ENCODE assay signal across 1 cellular context in genomic region chr1:26471498-26472329, GRCh38.
TF ChIP-seq lines count a peak whose summit lies in the region.

No MANE protein-coding gene starts in this region.

TF ChIP-seq in K562, 482 proteins besides CTCF, POLR2A, EP300 and RAD21 (continued from another document and continues in another):
- no peak for TF ChIP-seq ZFP30 (CRISPR knock-in tag; IDR thresholded peaks at IDR 0.05; ENCODE audit: borderline replicate concordance)
- no peak for TF ChIP-seq TCFL5 (CRISPR knock-in tag; conservative IDR thresholded peaks at IDR 0.05)
- TF ChIP-seq, protein P1, sequence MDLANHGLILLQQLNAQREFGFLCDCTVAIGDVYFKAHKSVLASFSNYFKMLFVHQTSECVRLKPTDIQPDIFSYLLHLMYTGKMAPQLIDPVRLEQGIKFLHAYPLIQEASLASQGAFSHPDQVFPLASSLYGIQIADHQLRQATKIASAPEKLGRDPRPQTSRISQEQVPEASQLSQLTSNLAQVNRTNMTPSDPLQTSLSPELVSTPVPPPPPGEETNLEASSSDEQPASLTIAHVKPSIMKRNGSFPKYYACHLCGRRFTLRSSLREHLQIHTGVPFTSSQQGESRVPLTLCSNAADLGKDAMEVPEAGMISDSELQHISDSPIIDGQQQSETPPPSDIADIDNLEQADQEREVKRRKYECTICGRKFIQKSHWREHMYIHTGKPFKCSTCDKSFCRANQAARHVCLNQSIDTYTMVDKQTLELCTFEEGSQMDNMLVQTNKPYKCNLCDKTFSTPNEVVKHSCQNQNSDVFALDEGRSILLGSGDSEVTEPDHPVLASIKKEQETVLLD (IDR thresholded peaks at IDR 0.05), result no peak
- TF ChIP-seq ETV1 (tag; conservative IDR thresholded peaks at IDR 0.05; ENCODE audit: low read depth), result 0 out of 2 replicates have a peak, but pooled peaks have one; percentile 7
- no peak for TF ChIP-seq NUFIP1 (IDR thresholded peaks at IDR 0.05; ENCODE audit: partially characterized antibody)
- TF ChIP-seq SMAD3 (CRISPR knock-in tag; conservative IDR thresholded peaks at IDR 0.05), result no peak
- TF ChIP-seq TSC22D4 (tag; IDR thresholded peaks at IDR 0.05), result no peak
- TF ChIP-seq ZBTB7A (IDR thresholded peaks at IDR 0.05; ENCODE audit: borderline replicate concordance, control insufficient read depth, low read depth, low read length), result peak; percentile 48
- 0 out of 2 replicates have a peak, but pooled peaks have one; percentile 47 for TF ChIP-seq MYNN (IDR thresholded peaks at IDR 0.05)
- TF ChIP-seq MYNN (CRISPR knock-in tag; IDR thresholded peaks at IDR 0.05), result no peak
- TF ChIP-seq HMGXB4 (CRISPR knock-in tag; IDR thresholded peaks at IDR 0.05), result no peak
- peak; percentile 23; the same call in 1 of the 2 replicates for TF ChIP-seq SMAD4 (CRISPR knock-in tag; conservative IDR thresholded peaks at IDR 0.05)
- no peak for TF ChIP-seq NCOA6 (IDR thresholded peaks at IDR 0.05)
- TF ChIP-seq HNRNPH1 (optimal IDR thresholded peaks at IDR 0.05; ENCODE audit: low read depth, low read length), result no peak
- no peak for TF ChIP-seq FUS (optimal IDR thresholded peaks at IDR 0.05; ENCODE audit: low read depth, low read length)
- TF ChIP-seq, protein P2, sequence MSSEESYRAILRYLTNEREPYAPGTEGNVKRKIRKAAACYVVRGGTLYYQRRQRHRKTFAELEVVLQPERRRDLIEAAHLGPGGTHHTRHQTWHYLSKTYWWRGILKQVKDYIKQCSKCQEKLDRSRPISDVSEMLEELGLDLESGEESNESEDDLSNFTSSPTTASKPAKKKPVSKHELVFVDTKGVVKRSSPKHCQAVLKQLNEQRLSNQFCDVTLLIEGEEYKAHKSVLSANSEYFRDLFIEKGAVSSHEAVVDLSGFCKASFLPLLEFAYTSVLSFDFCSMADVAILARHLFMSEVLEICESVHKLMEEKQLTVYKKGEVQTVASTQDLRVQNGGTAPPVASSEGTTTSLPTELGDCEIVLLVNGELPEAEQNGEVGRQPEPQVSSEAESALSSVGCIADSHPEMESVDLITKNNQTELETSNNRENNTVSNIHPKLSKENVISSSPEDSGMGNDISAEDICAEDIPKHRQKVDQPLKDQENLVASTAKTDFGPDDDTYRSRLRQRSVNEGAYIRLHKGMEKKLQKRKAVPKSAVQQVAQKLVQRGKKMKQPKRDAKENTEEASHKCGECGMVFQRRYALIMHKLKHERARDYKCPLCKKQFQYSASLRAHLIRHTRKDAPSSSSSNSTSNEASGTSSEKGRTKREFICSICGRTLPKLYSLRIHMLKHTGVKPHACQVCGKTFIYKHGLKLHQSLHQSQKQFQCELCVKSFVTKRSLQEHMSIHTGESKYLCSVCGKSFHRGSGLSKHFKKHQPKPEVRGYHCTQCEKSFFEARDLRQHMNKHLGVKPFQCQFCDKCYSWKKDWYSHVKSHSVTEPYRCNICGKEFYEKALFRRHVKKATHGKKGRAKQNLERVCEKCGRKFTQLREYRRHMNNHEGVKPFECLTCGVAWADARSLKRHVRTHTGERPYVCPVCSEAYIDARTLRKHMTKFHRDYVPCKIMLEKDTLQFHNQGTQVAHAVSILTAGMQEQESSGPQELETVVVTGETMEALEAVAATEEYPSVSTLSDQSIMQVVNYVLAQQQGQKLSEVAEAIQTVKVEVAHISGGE (CRISPR knock-in tag; IDR thresholded peaks at IDR 0.05), result no peak
- peak; percentile 42; the same call in 1 of the 2 replicates for TF ChIP-seq ARID1B (IDR thresholded peaks at IDR 0.05)
- no peak for TF ChIP-seq SIRT6 (IDR thresholded peaks at IDR 0.05; ENCODE audit: low read depth, low read length)
- TF ChIP-seq ZKSCAN1 (IDR thresholded peaks at IDR 0.05; ENCODE audit: low read depth, low read length), result peak; percentile 11
- TF ChIP-seq, protein P3, sequence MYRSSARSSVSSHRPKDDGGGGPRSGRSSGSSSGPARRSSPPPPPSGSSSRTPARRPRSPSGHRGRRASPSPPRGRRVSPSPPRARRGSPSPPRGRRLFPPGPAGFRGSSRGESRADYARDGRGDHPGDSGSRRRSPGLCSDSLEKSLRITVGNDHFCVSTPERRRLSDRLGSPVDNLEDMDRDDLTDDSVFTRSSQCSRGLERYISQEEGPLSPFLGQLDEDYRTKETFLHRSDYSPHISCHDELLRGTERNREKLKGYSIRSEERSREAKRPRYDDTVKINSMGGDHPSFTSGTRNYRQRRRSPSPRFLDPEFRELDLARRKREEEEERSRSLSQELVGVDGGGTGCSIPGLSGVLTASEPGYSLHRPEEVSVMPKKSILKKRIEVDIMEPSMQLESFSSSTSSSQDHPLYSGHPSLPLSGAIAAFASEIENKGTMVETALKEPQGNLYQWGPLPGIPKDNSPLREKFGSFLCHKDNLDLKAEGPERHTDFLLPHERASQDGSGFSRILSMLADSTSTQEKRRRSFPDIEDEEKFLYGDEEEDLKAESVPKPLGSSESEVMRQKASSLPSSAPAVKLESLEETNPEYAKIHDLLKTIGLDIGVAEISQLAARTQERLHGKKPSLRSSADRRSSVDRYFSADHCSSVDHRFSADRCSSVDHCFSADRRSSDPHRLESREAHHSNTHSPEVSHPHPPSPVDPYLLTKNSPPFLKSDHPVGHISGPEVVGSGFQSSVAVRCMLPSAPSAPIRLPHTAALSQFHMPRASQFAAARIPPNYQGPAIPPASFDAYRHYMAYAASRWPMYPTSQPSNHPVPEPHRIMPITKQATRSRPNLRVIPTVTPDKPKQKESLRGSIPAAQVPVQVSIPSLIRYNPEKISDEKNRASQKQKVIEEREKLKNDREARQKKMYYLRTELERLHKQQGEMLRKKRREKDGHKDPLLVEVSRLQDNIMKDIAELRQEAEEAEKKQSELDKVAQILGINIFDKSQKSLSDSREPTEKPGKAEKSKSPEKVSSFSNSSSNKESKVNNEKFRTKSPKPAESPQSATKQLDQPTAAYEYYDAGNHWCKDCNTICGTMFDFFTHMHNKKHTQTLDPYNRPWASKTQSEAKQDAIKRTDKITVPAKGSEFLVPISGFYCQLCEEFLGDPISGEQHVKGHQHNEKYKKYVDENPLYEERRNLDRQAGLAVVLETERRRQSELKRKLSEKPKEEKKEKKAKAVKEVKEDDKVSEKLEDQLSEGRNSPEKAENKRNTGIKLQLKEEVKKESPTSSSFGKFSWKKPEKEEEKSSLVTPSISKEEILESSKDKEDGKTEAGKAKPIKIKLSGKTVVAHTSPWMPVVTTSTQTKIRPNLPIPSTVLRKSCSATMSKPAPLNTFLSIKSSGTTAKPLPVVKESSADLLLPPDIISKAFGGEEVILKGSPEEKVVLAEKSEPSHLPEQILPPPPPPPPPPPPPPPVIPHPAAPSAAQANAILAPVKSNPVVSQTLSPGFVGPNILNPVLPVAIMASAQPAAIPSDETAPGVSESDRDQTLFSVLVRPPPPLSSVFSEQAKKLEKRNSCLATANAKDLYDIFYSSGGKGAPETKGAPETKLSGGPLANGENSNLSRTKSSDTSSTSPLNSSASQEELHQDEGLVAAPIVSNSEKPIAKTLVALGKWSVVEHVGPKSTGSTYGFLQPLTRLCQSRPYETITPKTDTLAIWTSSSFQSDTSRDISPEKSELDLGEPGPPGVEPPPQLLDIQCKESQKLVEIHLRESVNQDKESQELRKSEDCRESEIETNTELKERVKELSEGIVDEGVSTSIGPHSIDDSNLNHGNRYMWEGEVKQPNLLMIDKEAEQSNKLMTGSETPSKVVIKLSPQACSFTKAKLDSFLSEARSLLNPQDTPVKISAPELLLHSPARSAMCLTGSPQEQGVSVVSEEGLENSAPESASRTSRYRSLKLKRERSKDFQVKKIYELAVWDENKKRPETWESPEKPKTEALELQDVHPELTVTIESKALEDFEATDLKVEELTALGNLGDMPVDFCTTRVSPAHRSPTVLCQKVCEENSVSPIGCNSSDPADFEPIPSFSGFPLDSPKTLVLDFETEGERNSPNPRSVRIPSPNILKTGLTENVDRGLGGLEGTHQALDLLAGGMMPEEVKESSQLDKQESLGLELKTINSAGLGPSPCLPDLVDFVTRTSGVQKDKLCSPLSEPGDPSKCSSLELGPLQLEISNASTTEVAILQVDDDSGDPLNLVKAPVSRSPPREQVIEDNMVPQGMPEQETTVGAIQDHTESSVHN (IDR thresholded peaks at IDR 0.05; ENCODE audit: borderline replicate concordance in 1 of 2, low read depth in 1 of 2), result no peak
- TF ChIP-seq, protein P4, sequence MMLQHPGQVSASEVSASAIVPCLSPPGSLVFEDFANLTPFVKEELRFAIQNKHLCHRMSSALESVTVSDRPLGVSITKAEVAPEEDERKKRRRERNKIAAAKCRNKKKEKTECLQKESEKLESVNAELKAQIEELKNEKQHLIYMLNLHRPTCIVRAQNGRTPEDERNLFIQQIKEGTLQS (IDR thresholded peaks at IDR 0.05), result no peak
- TF ChIP-seq, protein P4 (CRISPR knock-in tag; conservative IDR thresholded peaks at IDR 0.05), result no peak
- TF ChIP-seq, protein P5, sequence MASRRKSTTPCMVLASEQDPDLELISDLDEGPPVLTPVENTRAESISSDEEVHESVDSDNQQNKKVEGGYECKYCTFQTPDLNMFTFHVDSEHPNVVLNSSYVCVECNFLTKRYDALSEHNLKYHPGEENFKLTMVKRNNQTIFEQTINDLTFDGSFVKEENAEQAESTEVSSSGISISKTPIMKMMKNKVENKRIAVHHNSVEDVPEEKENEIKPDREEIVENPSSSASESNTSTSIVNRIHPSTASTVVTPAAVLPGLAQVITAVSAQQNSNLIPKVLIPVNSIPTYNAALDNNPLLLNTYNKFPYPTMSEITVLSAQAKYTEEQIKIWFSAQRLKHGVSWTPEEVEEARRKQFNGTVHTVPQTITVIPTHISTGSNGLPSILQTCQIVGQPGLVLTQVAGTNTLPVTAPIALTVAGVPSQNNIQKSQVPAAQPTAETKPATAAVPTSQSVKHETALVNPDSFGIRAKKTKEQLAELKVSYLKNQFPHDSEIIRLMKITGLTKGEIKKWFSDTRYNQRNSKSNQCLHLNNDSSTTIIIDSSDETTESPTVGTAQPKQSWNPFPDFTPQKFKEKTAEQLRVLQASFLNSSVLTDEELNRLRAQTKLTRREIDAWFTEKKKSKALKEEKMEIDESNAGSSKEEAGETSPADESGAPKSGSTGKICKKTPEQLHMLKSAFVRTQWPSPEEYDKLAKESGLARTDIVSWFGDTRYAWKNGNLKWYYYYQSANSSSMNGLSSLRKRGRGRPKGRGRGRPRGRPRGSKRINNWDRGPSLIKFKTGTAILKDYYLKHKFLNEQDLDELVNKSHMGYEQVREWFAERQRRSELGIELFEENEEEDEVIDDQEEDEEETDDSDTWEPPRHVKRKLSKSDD (conservative IDR thresholded peaks at IDR 0.05; ENCODE audit: low read length), result no peak; the same call in 1 of the 2 replicates
- no peak for TF ChIP-seq NFYB (IDR thresholded peaks at IDR 0.05; ENCODE audit: extremely low read depth, insufficient read length)
- no peak for TF ChIP-seq SMARCA4 (IDR thresholded peaks at IDR 0.05)
- TF ChIP-seq EP400 (IDR thresholded peaks at IDR 0.05), result no peak; the same call in 1 of the 2 replicates
- TF ChIP-seq TCF3 (CRISPR knock-in tag; IDR thresholded peaks at IDR 0.05), result peak; percentile 16; the same call in 1 of the 2 replicates
- no peak for TF ChIP-seq CBX2 (IDR thresholded peaks at IDR 0.05; ENCODE audit: insufficient read depth, low read length, poor library complexity, severe bottlenecking)
- no peak for TF ChIP-seq CBX8 (IDR thresholded peaks at IDR 0.05; ENCODE audit: borderline replicate concordance, extremely low read depth, low read depth, low read length, poor library complexity, severe bottlenecking)
- TF ChIP-seq, protein P6, sequence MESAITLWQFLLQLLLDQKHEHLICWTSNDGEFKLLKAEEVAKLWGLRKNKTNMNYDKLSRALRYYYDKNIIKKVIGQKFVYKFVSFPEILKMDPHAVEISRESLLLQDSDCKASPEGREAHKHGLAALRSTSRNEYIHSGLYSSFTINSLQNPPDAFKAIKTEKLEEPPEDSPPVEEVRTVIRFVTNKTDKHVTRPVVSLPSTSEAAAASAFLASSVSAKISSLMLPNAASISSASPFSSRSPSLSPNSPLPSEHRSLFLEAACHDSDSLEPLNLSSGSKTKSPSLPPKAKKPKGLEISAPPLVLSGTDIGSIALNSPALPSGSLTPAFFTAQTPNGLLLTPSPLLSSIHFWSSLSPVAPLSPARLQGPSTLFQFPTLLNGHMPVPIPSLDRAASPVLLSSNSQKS (CRISPR knock-in tag; IDR thresholded peaks at IDR 0.05), result no peak
- no peak for TF ChIP-seq IRF1 (CRISPR knock-in tag; IDR thresholded peaks at IDR 0.05; ENCODE audit: borderline replicate concordance)
- TF ChIP-seq HDAC8 (tag; IDR thresholded peaks at IDR 0.05), result no peak
- TF ChIP-seq ZNF639 (CRISPR knock-in tag; conservative IDR thresholded peaks at IDR 0.05 in 1 of 2, IDR thresholded peaks at IDR 0.05 in 1 of 2), result no peak
- TF ChIP-seq ZNF174 (CRISPR knock-in tag; IDR thresholded peaks at IDR 0.05), result no peak
- TF ChIP-seq FOXK2 (conservative IDR thresholded peaks at IDR 0.05 in 1 of 2, IDR thresholded peaks at IDR 0.05 in 1 of 2; ENCODE audit: low read depth in 2 of 2), result no peak
- no peak for TF ChIP-seq ZNF408 (CRISPR knock-in tag; IDR thresholded peaks at IDR 0.05; ENCODE audit: low read depth)
- no peak for TF ChIP-seq ZNF23 (CRISPR knock-in tag; IDR thresholded peaks at IDR 0.05)
- no peak for TF ChIP-seq PURB (CRISPR knock-in tag; IDR thresholded peaks at IDR 0.05; ENCODE audit: low read depth)
